Comparison of ENCODE assay signal across 17 cellular contexts in genomic region chr5:172952034-172952511, GRCh38. TPM values are rescaled to one million over a fixed set of nuclear protein-coding genes. Genes with fewer than 3 reads are reported as not detected.
DNase-seq lines count a peak whose midpoint lies in the region; ATAC-seq and TF ChIP-seq lines count a peak whose summit lies in the region.
"Had no signal": no experiment of that assay in that cellular context is flagged by ENCODE, and none has a peak within 500 bp of the region (broad histone marks: within the 10 kb centered on the region; RNA-seq: fewer than 3 reads in every experiment).

No MANE protein-coding gene starts in this region.

- H3K4me1 ChIP-seq in left lung = peaks cover 0 to 5% of the 10 kb centered on the region in 2 donors
- H3K4me1 ChIP-seq in ovary (ENCODE audit: insufficient read depth) = no peaks in the 10 kb centered on the region
- H3K4me1 ChIP-seq in Peyer's patch = peaks cover 0 to 6% (median 0%) of the 10 kb centered on the region in 4 donors

- peaks cover 0 to 34% of the 10 kb centered on the region in 2 donors for H3K36me3 ChIP-seq in left lung
- no peaks in the 10 kb centered on the region for H3K36me3 ChIP-seq in ovary
- H3K36me3 ChIP-seq in Peyer's patch = peaks cover 0 to 12% (median 0%) of the 10 kb centered on the region in 3 donors

- no peaks in the 10 kb centered on the region for H3K36me3 Mint-ChIP-seq in activated naive CD4-positive, alpha-beta T cell treated with anti-CD3 and anti-CD28 coated beads, Interleukin-2, amount 10 ng/mL, durations not matched to agents 7 days and 5 days
- H3K36me3 Mint-ChIP-seq in activated T-helper 1 cell treated with anti-CD3 and anti-CD28 coated beads, Interleukin-12 subunit alpha, Interleukin-12 subunit beta, Interleukin-2, Interleukin-4 antibody, amounts not matched to agents 30 ng/mL and 10 ng/mL and 1 ng/mL, durations not matched to agents 14 hours and 24 hours and 36 hours (ENCODE audit: low read depth) = no peaks in the 10 kb centered on the region
- H3K36me3 Mint-ChIP-seq: activated naive CD8-positive, alpha-beta T cell treated with anti-CD3 and anti-CD28 coated beads for 36 hours had no signal

- CTCF ChIA-PET in activated naive CD4-positive, alpha-beta T cell treated with anti-CD3 and anti-CD28 coated beads, Interleukin-2, amount 10 ng/mL, durations not matched to agents 7 days and 5 days (lab: Charles Lee) = interaction anchor here (0.6 kb wide), 1 partner anchor 18 kb away, joined by 3 read pairs; no protein-coding TSS in a partner anchor

- peaks cover 2% of the 10 kb centered on the region for H3K4me1 Mint-ChIP-seq in activated naive CD4-positive, alpha-beta T cell treated with anti-CD3 and anti-CD28 coated beads, Interleukin-2, amount 10 ng/mL, durations not matched to agents 7 days and 5 days
- peaks cover under 1% of the 10 kb centered on the region for H3K4me1 Mint-ChIP-seq in activated T-helper 1 cell treated with anti-CD3 and anti-CD28 coated beads, Interleukin-12 subunit alpha, Interleukin-12 subunit beta, Interleukin-2, Interleukin-4 antibody, amounts not matched to agents 30 ng/mL and 10 ng/mL and 1 ng/mL, durations not matched to agents 14 hours and 24 hours and 36 hours (ENCODE audit: low read depth)
- H3K4me1 Mint-ChIP-seq: activated CD4-positive, alpha-beta T cell treated with anti-CD3 and anti-CD28 coated beads for 36 hours had no signal

- peak overlapping the region; percentile 33 for H3K27ac Mint-ChIP-seq in activated naive CD4-positive, alpha-beta T cell treated with anti-CD3 and anti-CD28 coated beads, Interleukin-2, amount 10 ng/mL, durations not matched to agents 7 days and 5 days
- H3K27ac Mint-ChIP-seq in activated T-helper 1 cell treated with anti-CD3 and anti-CD28 coated beads, Interleukin-12 subunit alpha, Interleukin-12 subunit beta, Interleukin-2, Interleukin-4 antibody, amounts not matched to agents 30 ng/mL and 10 ng/mL and 1 ng/mL, durations not matched to agents 14 hours and 24 hours and 36 hours = no peak overlapping the region
- H3K27ac Mint-ChIP-seq: activated CD4-positive, alpha-beta T cell treated with anti-CD3 and anti-CD28 coated beads for 36 hours; activated naive CD8-positive, alpha-beta T cell treated with anti-CD3 and anti-CD28 coated beads for 36 hours had no signal

- ATAC-seq in left lung (peak; percentile 59), GM18517 (IDR thresholded peaks at IDR 0.05; ENCODE audit: unreplicated experiment) (no peak)
- ATAC-seq: activated CD4-positive, alpha-beta T cell treated with anti-CD3 and anti-CD28 coated beads for 36 hours had no signal

- no peak for DNase-seq in activated naive CD4-positive, alpha-beta T cell treated with anti-CD3 and anti-CD28 coated beads, Interleukin-2, amount 10 ng/mL, durations not matched to agents 7 days and 5 days
- no peak for DNase-seq in activated naive CD4-positive, alpha-beta T cell treated with Interleukin-2 at 50 U/mL for 16 hours
- peak; percentile 54 for DNase-seq in SW480 (ENCODE audit: low spot score)
- no peak for DNase-seq in left lung
- DNase-seq in ovary = no peak
- no peak for DNase-seq in activated T-helper 1 cell treated with anti-CD3 and anti-CD28 coated beads, Interleukin-12 subunit alpha, Interleukin-12 subunit beta, Interleukin-2, Interleukin-4 antibody, amounts not matched to agents 30 ng/mL and 10 ng/mL and 1 ng/mL, durations not matched to agents 14 hours and 24 hours and 36 hours (ENCODE audit: low spot score)
- DNase-seq in Peyer's patch = no peak
- DNase-seq: activated CD4-positive, alpha-beta T cell treated with anti-CD3 and anti-CD28 coated beads for 36 hours; activated naive CD8-positive, alpha-beta T cell treated with anti-CD3 and anti-CD28 coated beads for 36 hours; cerebellar nuclear complex; COR-L47; GDM1; NCI-H146; NCI-H510A treated with DMSO at 0.1 percent for 48 hours; T-helper 9 cell had no signal

- H3K9me3 ChIP-seq in left lung (no peaks in the 10 kb centered on the region), ovary (no peaks in the 10 kb centered on the region), Peyer's patch (no peaks in the 10 kb centered on the region)

- TF ChIP-seq CTCF in left lung (IDR thresholded peaks at IDR 0.05) = no peak
- TF ChIP-seq CTCF in ovary (IDR thresholded peaks at IDR 0.05) = no peak
- no peak for TF ChIP-seq CTCF in Peyer's patch (IDR thresholded peaks at IDR 0.05)

- WGBS in ovary, 3 donors = 9 to 23% (median 18%) methylated on average over 4 of the region's 4 CpGs

- no peak overlapping the region for H3K4me3 ChIP-seq in left lung
- H3K4me3 ChIP-seq in ovary = no peak overlapping the region
- no peak overlapping the region for H3K4me3 ChIP-seq in Peyer's patch

- TF ChIP-seq POLR2A in ovary (IDR thresholded peaks at IDR 0.05) (no peak), Peyer's patch (IDR thresholded peaks at IDR 0.05) (no peak)

- H3K9me3 Mint-ChIP-seq in activated naive CD4-positive, alpha-beta T cell treated with anti-CD3 and anti-CD28 coated beads, Interleukin-2, amount 10 ng/mL, durations not matched to agents 7 days and 5 days = no peaks in the 10 kb centered on the region
- H3K9me3 Mint-ChIP-seq in activated T-helper 1 cell treated with anti-CD3 and anti-CD28 coated beads, Interleukin-12 subunit alpha, Interleukin-12 subunit beta, Interleukin-2, Interleukin-4 antibody, amounts not matched to agents 30 ng/mL and 10 ng/mL and 1 ng/mL, durations not matched to agents 14 hours and 24 hours and 36 hours = no peaks in the 10 kb centered on the region
- H3K9me3 Mint-ChIP-seq: activated naive CD8-positive, alpha-beta T cell treated with anti-CD3 and anti-CD28 coated beads for 36 hours had no signal

- no peak overlapping the region for H3K4me3 Mint-ChIP-seq in activated naive CD4-positive, alpha-beta T cell treated with anti-CD3 and anti-CD28 coated beads, Interleukin-2, amount 10 ng/mL, durations not matched to agents 7 days and 5 days
- no peak overlapping the region for H3K4me3 Mint-ChIP-seq in activated T-helper 1 cell treated with anti-CD3 and anti-CD28 coated beads, Interleukin-12 subunit alpha, Interleukin-12 subunit beta, Interleukin-2, Interleukin-4 antibody, amounts not matched to agents 30 ng/mL and 10 ng/mL and 1 ng/mL, durations not matched to agents 14 hours and 24 hours and 36 hours
- H3K4me3 Mint-ChIP-seq: activated CD4-positive, alpha-beta T cell treated with anti-CD3 and anti-CD28 coated beads for 36 hours; activated naive CD8-positive, alpha-beta T cell treated with anti-CD3 and anti-CD28 coated beads for 36 hours had no signal

- H3K27ac ChIP-seq in left lung (no peak overlapping the region), ovary (no peak overlapping the region), Peyer's patch (no peak overlapping the region)
- H3K27ac ChIP-seq: 22Rv1 had no signal

- peaks cover 13% of the 10 kb centered on the region for H3K27me3 Mint-ChIP-seq in activated naive CD4-positive, alpha-beta T cell treated with anti-CD3 and anti-CD28 coated beads, Interleukin-2, amount 10 ng/mL, durations not matched to agents 7 days and 5 days
- H3K27me3 Mint-ChIP-seq in activated T-helper 1 cell treated with anti-CD3 and anti-CD28 coated beads, Interleukin-12 subunit alpha, Interleukin-12 subunit beta, Interleukin-2, Interleukin-4 antibody, amounts not matched to agents 30 ng/mL and 10 ng/mL and 1 ng/mL, durations not matched to agents 14 hours and 24 hours and 36 hours (ENCODE audit: insufficient read depth) = peaks cover 6% of the 10 kb centered on the region
- H3K27me3 Mint-ChIP-seq: activated CD4-positive, alpha-beta T cell treated with anti-CD3 and anti-CD28 coated beads for 36 hours; activated naive CD8-positive, alpha-beta T cell treated with anti-CD3 and anti-CD28 coated beads for 36 hours had no signal

- no peaks in the 10 kb centered on the region for H3K27me3 ChIP-seq in left lung
- no peaks in the 10 kb centered on the region for H3K27me3 ChIP-seq in ovary
- H3K27me3 ChIP-seq in Peyer's patch = no peaks in the 10 kb centered on the region

- intact Hi-C loops in left lung (cut with DNase I) = no loop called here
- intact Hi-C loops in ovary (cut with DNase I) = no loop called here
- intact Hi-C loops in activated T-helper 1 cell treated with anti-CD3 and anti-CD28 coated beads, Interleukin-12 subunit alpha, Interleukin-12 subunit beta, Interleukin-2, Interleukin-4 antibody, amounts not matched to agents 30 ng/mL and 10 ng/mL and 1 ng/mL, durations not matched to agents 14 hours and 24 hours and 36 hours (cut with micrococcal nuclease) = no loop called here

- no peak for TF ChIP-seq EP300 in ovary (IDR thresholded peaks at IDR 0.05)

RNA-seq across cellular contexts. Expression of gene RPL26L1, which starts 7.2 kb away (rescaled TPM):
- total RNA-seq in left lung = 10 to 100 TPM; 28.3 to 33.7 TPM
- 10 to 100 TPM; 19.8 to 34.8 (median 24.3) TPM for total RNA-seq in ovary
- polyA plus RNA-seq in ovary = 10 to 100 TPM; 36.3 to 42.2 TPM
- total RNA-seq in activated T-helper 1 cell treated with anti-CD3 and anti-CD28 coated beads, Interleukin-12 subunit alpha, Interleukin-12 subunit beta, Interleukin-2, Interleukin-4 antibody, amounts not matched to agents 30 ng/mL and 10 ng/mL and 1 ng/mL, durations not matched to agents 14 hours and 24 hours and 36 hours = 69.0 and 70.9 TPM in 2 replicates
- 10 to 100 TPM in 3 of 4 donors, 1 to 10 TPM in 1; 9.9 to 21.4 (median 15.3) TPM for total RNA-seq in Peyer's patch

RNA-seq across cellular contexts. Expression of gene ATP6V0E1, which starts 31.5 kb away (rescaled TPM):
- total RNA-seq in left lung (100 to 1,000 TPM; 380 to 385 TPM), ovary (100 to 1,000 TPM in 6 of 7 donors, 10 to 100 TPM in 1; 99.7 to 171 (median 161) TPM), Peyer's patch (100 to 1,000 TPM in 3 of 4 donors, 10 to 100 TPM in 1; 46.2 to 175 (median 110) TPM)
- 100 to 1,000 TPM; 211 to 376 TPM for polyA plus RNA-seq in ovary
- 149 TPM in 2 replicates for total RNA-seq in activated T-helper 1 cell treated with anti-CD3 and anti-CD28 coated beads, Interleukin-12 subunit alpha, Interleukin-12 subunit beta, Interleukin-2, Interleukin-4 antibody, amounts not matched to agents 30 ng/mL and 10 ng/mL and 1 ng/mL, durations not matched to agents 14 hours and 24 hours and 36 hours
